In the genomic region with DNA sequence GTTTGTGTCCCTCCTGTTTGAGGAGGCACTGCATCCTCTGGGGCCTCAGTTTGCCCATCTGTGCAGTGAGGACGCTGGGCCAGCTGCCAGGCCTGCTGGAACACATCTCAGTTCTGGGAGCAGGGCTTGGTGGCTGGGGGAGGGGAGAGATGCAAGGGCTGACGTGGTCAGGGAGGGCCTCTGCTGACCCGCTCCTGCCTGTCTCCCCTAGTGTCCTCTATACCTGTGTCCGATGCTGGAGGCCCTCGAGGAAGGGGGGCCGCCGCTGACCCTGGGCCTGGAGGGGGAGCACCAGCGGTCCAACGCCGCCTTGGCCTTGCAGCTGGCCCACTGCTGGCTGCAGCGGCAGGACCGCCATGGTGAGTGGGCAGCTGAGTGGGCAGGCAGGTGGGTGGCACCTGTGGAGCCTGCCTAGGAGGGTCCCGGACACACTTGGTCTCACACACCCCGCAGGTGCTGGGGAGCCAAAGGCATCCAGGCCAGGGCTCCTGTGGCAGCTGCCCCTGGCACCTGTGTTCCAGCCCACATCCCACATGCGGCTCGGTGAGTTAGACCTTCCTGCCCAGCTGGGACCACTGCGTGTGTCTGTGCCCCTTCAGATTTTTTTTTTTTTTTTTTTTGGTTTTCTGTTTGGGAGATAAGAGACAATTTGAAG, we compare ENCODE assay signal across 3 cellular contexts.
TF ChIP-seq lines count a peak whose summit lies in the region.

No MANE protein-coding gene starts in this region.

TF ChIP-seq in SK-N-SH, 30 proteins besides CTCF, POLR2A, EP300 and RAD21:
- TF ChIP-seq RCOR1 (IDR thresholded peaks at IDR 0.05; ENCODE audit: low read length) (no peak), MEF2A (IDR thresholded peaks at IDR 0.05; ENCODE audit: borderline replicate concordance, low read depth) (no peak), POLR2AphosphoS5 (IDR thresholded peaks at IDR 0.05; ENCODE audit: low read depth, low read length) (no peak), FOXJ3 (CRISPR knock-in tag; IDR thresholded peaks at IDR 0.05) (no peak), RXRA (IDR thresholded peaks at IDR 0.05; ENCODE audit: borderline replicate concordance, low read depth) (no peak), SIN3A (IDR thresholded peaks at IDR 0.05; ENCODE audit: borderline replicate concordance, low read depth, low read length) (no peak)
- TF ChIP-seq, protein P1, sequence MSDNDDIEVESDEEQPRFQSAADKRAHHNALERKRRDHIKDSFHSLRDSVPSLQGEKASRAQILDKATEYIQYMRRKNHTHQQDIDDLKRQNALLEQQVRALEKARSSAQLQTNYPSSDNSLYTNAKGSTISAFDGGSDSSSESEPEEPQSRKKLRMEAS (IDR thresholded peaks at IDR 0.05; ENCODE audit: low read depth): no peak
- TF ChIP-seq, protein P2, sequence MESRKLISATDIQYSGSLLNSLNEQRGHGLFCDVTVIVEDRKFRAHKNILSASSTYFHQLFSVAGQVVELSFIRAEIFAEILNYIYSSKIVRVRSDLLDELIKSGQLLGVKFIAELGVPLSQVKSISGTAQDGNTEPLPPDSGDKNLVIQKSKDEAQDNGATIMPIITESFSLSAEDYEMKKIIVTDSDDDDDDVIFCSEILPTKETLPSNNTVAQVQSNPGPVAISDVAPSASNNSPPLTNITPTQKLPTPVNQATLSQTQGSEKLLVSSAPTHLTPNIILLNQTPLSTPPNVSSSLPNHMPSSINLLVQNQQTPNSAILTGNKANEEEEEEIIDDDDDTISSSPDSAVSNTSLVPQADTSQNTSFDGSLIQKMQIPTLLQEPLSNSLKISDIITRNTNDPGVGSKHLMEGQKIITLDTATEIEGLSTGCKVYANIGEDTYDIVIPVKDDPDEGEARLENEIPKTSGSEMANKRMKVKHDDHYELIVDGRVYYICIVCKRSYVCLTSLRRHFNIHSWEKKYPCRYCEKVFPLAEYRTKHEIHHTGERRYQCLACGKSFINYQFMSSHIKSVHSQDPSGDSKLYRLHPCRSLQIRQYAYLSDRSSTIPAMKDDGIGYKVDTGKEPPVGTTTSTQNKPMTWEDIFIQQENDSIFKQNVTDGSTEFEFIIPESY (IDR thresholded peaks at IDR 0.05; ENCODE audit: borderline replicate concordance, low read depth): no peak

TF ChIP-seq in SK-N-SH treated with all-trans-retinoic acid at 6 μM for 48 hours, 23 proteins besides CTCF, POLR2A, EP300 and RAD21:
- TF ChIP-seq, protein P3, sequence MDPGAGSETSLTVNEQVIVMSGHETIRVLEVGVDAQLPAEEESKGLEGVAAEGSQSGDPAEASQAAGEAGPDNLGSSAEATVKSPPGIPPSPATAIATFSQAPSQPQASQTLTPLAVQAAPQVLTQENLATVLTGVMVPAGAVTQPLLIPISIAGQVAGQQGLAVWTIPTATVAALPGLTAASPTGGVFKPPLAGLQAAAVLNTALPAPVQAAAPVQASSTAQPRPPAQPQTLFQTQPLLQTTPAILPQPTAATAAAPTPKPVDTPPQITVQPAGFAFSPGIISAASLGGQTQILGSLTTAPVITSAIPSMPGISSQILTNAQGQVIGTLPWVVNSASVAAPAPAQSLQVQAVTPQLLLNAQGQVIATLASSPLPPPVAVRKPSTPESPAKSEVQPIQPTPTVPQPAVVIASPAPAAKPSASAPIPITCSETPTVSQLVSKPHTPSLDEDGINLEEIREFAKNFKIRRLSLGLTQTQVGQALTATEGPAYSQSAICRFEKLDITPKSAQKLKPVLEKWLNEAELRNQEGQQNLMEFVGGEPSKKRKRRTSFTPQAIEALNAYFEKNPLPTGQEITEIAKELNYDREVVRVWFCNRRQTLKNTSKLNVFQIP (CRISPR knock-in tag; IDR thresholded peaks at IDR 0.05; ENCODE audit: borderline replicate concordance, low read depth): no peak
- TF ChIP-seq GLIS3 (CRISPR knock-in tag; IDR thresholded peaks at IDR 0.05): no peak
- TF ChIP-seq, protein P4, sequence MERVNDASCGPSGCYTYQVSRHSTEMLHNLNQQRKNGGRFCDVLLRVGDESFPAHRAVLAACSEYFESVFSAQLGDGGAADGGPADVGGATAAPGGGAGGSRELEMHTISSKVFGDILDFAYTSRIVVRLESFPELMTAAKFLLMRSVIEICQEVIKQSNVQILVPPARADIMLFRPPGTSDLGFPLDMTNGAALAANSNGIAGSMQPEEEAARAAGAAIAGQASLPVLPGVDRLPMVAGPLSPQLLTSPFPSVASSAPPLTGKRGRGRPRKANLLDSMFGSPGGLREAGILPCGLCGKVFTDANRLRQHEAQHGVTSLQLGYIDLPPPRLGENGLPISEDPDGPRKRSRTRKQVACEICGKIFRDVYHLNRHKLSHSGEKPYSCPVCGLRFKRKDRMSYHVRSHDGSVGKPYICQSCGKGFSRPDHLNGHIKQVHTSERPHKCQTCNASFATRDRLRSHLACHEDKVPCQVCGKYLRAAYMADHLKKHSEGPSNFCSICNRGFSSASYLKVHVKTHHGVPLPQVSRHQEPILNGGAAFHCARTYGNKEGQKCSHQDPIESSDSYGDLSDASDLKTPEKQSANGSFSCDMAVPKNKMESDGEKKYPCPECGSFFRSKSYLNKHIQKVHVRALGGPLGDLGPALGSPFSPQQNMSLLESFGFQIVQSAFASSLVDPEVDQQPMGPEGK (CRISPR knock-in tag; IDR thresholded peaks at IDR 0.05; ENCODE audit: borderline replicate concordance): no peak
- no peak for TF ChIP-seq ARNTL (CRISPR knock-in tag; IDR thresholded peaks at IDR 0.05; ENCODE audit: borderline replicate concordance, low read depth)
- TF ChIP-seq, protein P5, sequence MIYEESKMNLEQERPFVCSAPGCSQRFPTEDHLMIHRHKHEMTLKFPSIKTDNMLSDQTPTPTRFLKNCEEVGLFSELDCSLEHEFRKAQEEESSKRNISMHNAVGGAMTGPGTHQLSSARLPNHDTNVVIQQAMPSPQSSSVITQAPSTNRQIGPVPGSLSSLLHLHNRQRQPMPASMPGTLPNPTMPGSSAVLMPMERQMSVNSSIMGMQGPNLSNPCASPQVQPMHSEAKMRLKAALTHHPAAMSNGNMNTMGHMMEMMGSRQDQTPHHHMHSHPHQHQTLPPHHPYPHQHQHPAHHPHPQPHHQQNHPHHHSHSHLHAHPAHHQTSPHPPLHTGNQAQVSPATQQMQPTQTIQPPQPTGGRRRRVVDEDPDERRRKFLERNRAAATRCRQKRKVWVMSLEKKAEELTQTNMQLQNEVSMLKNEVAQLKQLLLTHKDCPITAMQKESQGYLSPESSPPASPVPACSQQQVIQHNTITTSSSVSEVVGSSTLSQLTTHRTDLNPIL (CRISPR knock-in tag; IDR thresholded peaks at IDR 0.05; ENCODE audit: low read depth): no peak
- no peak for TF ChIP-seq ISL1 (CRISPR knock-in tag; IDR thresholded peaks at IDR 0.05)
- TF ChIP-seq, protein P6, sequence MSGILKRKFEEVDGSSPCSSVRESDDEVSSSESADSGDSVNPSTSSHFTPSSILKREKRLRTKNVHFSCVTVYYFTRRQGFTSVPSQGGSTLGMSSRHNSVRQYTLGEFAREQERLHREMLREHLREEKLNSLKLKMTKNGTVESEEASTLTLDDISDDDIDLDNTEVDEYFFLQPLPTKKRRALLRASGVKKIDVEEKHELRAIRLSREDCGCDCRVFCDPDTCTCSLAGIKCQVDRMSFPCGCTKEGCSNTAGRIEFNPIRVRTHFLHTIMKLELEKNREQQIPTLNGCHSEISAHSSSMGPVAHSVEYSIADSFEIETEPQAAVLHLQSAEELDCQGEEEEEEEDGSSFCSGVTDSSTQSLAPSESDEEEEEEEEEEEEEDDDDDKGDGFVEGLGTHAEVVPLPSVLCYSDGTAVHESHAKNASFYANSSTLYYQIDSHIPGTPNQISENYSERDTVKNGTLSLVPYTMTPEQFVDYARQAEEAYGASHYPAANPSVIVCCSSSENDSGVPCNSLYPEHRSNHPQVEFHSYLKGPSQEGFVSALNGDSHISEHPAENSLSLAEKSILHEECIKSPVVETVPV (CRISPR knock-in tag; IDR thresholded peaks at IDR 0.05): no peak

TF ChIP-seq in K562, 482 proteins besides CTCF, POLR2A, EP300 and RAD21:
- TF ChIP-seq SIX5 (IDR thresholded peaks at IDR 0.05; ENCODE audit: borderline replicate concordance in 1 of 2, insufficient read depth in 1 of 2, low read depth in 1 of 2, low read length in 2 of 2): no peak
- TF ChIP-seq POLR2G (IDR thresholded peaks at IDR 0.05; ENCODE audit: low read depth, low read length): peak; percentile 52
- peak; percentile 70 for TF ChIP-seq ESRRA (IDR thresholded peaks at IDR 0.05; ENCODE audit: borderline replicate concordance, low read depth)
- no peak for TF ChIP-seq HMG20A (CRISPR knock-in tag; conservative IDR thresholded peaks at IDR 0.05)
- TF ChIP-seq ZNF436 (CRISPR knock-in tag; IDR thresholded peaks at IDR 0.05): no peak
- TF ChIP-seq ARID1B (IDR thresholded peaks at IDR 0.05): no peak
- no peak for TF ChIP-seq POU5F1 (IDR thresholded peaks at IDR 0.05; ENCODE audit: borderline replicate concordance, low read depth, low read length, partially characterized antibody)
- TF ChIP-seq MIER1 (IDR thresholded peaks at IDR 0.05; ENCODE audit: low read depth): no peak
- no peak for TF ChIP-seq ZNF134 (CRISPR knock-in tag; conservative IDR thresholded peaks at IDR 0.05)
- no peak for TF ChIP-seq MYC (IDR thresholded peaks at IDR 0.05; ENCODE audit: low read depth, low read length)
- TF ChIP-seq MYC (CRISPR knock-in tag; IDR thresholded peaks at IDR 0.05; ENCODE audit: borderline replicate concordance, low read depth): no peak
- no peak for TF ChIP-seq HEY1 (CRISPR knock-in tag; IDR thresholded peaks at IDR 0.05; ENCODE audit: borderline replicate concordance)
- no peak for TF ChIP-seq HSF4 (CRISPR knock-in tag; IDR thresholded peaks at IDR 0.05; ENCODE audit: borderline replicate concordance)
- no peak for TF ChIP-seq JUN (IDR thresholded peaks at IDR 0.05; ENCODE audit: borderline replicate concordance, low read depth, low read length)
- no peak for TF ChIP-seq JUN (CRISPR knock-in tag; IDR thresholded peaks at IDR 0.05; ENCODE audit: borderline replicate concordance)
- TF ChIP-seq ZNF316 (IDR thresholded peaks at IDR 0.05): no peak
- TF ChIP-seq RBFOX2 (IDR thresholded peaks at IDR 0.05; ENCODE audit: low read depth, low read length): peak; percentile 52; the same call in 1 of the 2 replicates
- TF ChIP-seq ZNF197 (CRISPR knock-in tag; IDR thresholded peaks at IDR 0.05; ENCODE audit: low read depth): no peak
- no peak for TF ChIP-seq GABPB2 (CRISPR knock-in tag; conservative IDR thresholded peaks at IDR 0.05)
- TF ChIP-seq, protein P7, sequence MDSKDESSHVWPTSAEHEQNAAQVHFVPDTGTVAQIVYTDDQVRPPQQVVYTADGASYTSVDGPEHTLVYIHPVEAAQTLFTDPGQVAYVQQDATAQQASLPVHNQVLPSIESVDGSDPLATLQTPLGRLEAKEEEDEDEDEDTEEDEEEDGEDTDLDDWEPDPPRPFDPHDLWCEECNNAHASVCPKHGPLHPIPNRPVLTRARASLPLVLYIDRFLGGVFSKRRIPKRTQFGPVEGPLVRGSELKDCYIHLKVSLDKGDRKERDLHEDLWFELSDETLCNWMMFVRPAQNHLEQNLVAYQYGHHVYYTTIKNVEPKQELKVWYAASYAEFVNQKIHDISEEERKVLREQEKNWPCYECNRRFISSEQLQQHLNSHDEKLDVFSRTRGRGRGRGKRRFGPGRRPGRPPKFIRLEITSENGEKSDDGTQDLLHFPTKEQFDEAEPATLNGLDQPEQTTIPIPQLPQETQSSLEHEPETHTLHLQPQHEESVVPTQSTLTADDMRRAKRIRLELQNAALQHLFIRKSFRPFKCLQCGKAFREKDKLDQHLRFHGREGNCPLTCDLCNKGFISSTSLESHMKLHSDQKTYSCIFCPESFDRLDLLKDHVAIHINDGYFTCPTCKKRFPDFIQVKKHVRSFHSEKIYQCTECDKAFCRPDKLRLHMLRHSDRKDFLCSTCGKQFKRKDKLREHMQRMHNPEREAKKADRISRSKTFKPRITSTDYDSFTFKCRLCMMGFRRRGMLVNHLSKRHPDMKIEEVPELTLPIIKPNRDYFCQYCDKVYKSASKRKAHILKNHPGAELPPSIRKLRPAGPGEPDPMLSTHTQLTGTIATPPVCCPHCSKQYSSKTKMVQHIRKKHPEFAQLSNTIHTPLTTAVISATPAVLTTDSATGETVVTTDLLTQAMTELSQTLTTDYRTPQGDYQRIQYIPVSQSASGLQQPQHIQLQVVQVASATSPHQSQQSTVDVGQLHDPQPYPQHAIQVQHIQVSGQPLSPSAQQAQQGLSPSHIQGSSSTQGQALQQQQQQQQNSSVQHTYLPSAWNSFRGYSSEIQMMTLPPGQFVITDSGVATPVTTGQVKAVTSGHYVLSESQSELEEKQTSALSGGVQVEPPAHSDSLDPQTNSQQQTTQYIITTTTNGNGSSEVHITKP (IDR thresholded peaks at IDR 0.05; ENCODE audit: partially characterized antibody): no peak
- no peak for TF ChIP-seq ZC3H4 (CRISPR knock-in tag; IDR thresholded peaks at IDR 0.05; ENCODE audit: borderline replicate concordance)
- no peak for TF ChIP-seq FOXA1 (IDR thresholded peaks at IDR 0.05; ENCODE audit: borderline replicate concordance)
- TF ChIP-seq MYNN (IDR thresholded peaks at IDR 0.05): no peak
- TF ChIP-seq MYNN (CRISPR knock-in tag; IDR thresholded peaks at IDR 0.05): no peak
- TF ChIP-seq PML (IDR thresholded peaks at IDR 0.05; ENCODE audit: low read length): no peak
- no peak for TF ChIP-seq SP1 (CRISPR knock-in tag; IDR thresholded peaks at IDR 0.05)
